20 cellular contexts compared by ENCODE assay signal in the genomic region with DNA sequence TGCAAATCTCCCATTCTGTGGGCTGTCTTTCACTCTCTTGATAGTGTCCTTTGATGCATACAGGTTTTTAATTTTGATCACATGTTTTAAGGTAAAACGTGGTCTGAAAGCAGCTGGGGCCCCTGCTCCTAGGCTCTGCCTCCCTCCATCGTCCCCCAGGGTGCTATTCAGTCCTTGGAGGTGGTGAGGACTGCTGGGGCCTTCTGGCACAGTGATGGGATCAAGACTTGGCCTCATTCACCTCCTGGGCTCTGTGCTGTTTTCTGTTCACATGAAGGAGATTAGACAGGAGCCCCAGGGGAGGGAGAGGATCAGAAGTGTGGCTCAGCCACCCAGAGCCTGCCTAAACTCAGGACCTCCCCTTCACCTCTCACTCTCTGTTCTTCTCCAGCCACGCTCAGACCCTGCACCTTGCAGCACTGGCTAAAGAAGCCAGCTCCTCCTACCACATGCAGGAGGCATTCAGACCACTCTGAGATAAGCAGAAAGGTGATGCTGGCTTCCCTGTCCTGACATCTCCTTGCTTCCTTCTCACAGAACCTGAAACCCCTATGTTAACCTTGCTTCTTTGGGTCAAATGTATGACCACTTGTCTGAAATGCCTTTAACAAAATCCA. TPM values are rescaled to one million over a fixed set of nuclear protein-coding genes. Genes with fewer than 3 reads are reported as not detected.
"Had no signal": no experiment of that assay in that cellular context is flagged by ENCODE, and none has a peak within 500 bp of the region (broad histone marks: within the 10 kb centered on the region; RNA-seq: fewer than 3 reads in every experiment).

No MANE protein-coding gene starts in this region.

- H3K4me1 Mint-ChIP-seq: activated naive CD8-positive, alpha-beta T cell treated with anti-CD3 and anti-CD28 coated beads, Interleukin-2, amount 10 ng/mL, durations not matched to agents 7 days and 5 days; immature natural killer cell; memory B cell; neural crest cell had no signal

- H3K9ac ChIP-seq: parathyroid adenoma had no signal

- H3K9me3 Mint-ChIP-seq: activated naive CD8-positive, alpha-beta T cell treated with anti-CD3 and anti-CD28 coated beads, Interleukin-2, amount 10 ng/mL, durations not matched to agents 7 days and 5 days; activated T-cell treated with anti-CD3 and anti-CD28 coated beads, Interleukin-2, amount 50 U/mL, for 4 hours; immature natural killer cell; memory B cell; neural crest cell; stimulated activated naive CD8-positive, alpha-beta T cell treated with anti-CD3 and anti-CD28 coated beads, Interleukin-15, Interleukin-2, amounts not matched to agents 100 ng/mL and 50 ng/mL, for 24 hours had no signal

- DNase-seq: activated CD4-positive, alpha-beta T cell treated with anti-CD3 and anti-CD28 coated beads for 1 hour; activated CD4-positive, alpha-beta T cell treated with anti-CD3 and anti-CD28 coated beads, Interleukin-2, amount 50 U/mL, for 48 hours; activated CD8-positive, alpha-beta memory T cell treated with anti-CD3 and anti-CD28 coated beads, Interleukin-2, amount 10 ng/mL, durations not matched to agents 7 days and 5 days; activated effector memory CD4-positive, alpha-beta T cell treated with anti-CD3 and anti-CD28 coated beads, Interleukin-2, amount 50 U/mL, for 16 hours; activated naive CD8-positive, alpha-beta T cell treated with anti-CD3 and anti-CD28 coated beads, Interleukin-2, amount 10 ng/mL, durations not matched to agents 7 days and 5 days; activated T-cell treated with anti-CD3 and anti-CD28 coated beads, Interleukin-2, amount 50 U/mL, for 4 hours; aorta; gastrocnemius medialis; heart right ventricle; immature natural killer cell; left colon; stimulated activated CD4-positive, alpha-beta T cell treated with anti-CD3 and anti-CD28 coated beads, Interleukin-2, amount 100 ng/mL, for 48 hours; stimulated activated CD8-positive, alpha-beta memory T cell treated with anti-CD3 and anti-CD28 coated beads, Interleukin-4, amount 100 ng/mL, for 48 hours; T-helper 2 cell; upper lobe of right lung had no signal

- H3K27ac Mint-ChIP-seq: activated CD8-positive, alpha-beta memory T cell treated with anti-CD3 and anti-CD28 coated beads, Interleukin-2, amount 10 ng/mL, durations not matched to agents 7 days and 5 days; activated naive CD8-positive, alpha-beta T cell treated with anti-CD3 and anti-CD28 coated beads, Interleukin-2, amount 10 ng/mL, durations not matched to agents 7 days and 5 days; immature natural killer cell; memory B cell; stimulated activated naive CD8-positive, alpha-beta T cell treated with anti-CD3 and anti-CD28 coated beads, Interleukin-15, Interleukin-2, amounts not matched to agents 100 ng/mL and 50 ng/mL, for 24 hours had no signal

- ATAC-seq: activated CD8-positive, alpha-beta memory T cell treated with anti-CD3 and anti-CD28 coated beads, Interleukin-2, amount 10 ng/mL, durations not matched to agents 7 days and 5 days; activated T-cell treated with anti-CD3 and anti-CD28 coated beads, Interleukin-2, amount 50 U/mL, for 4 hours; gastrocnemius medialis; heart right ventricle; left colon; upper lobe of right lung had no signal

- H3K4me1 ChIP-seq: breast epithelium, gastrocnemius medialis, upper lobe of right lung had no signal

- H3K36me3 ChIP-seq: breast epithelium, gastrocnemius medialis, heart right ventricle, upper lobe of right lung had no signal

- H3K79me2 ChIP-seq: parathyroid adenoma had no signal

- H3K4me3 ChIP-seq: breast epithelium, gastrocnemius medialis, heart right ventricle, upper lobe of right lung had no signal

- H2AFZ ChIP-seq: parathyroid adenoma had no signal

- H3K27ac ChIP-seq: breast epithelium, gastrocnemius medialis, heart right ventricle, parathyroid adenoma, upper lobe of right lung had no signal

- H3K36me3 Mint-ChIP-seq: activated CD8-positive, alpha-beta memory T cell treated with anti-CD3 and anti-CD28 coated beads, Interleukin-2, amount 10 ng/mL, durations not matched to agents 7 days and 5 days; activated naive CD8-positive, alpha-beta T cell treated with anti-CD3 and anti-CD28 coated beads, Interleukin-2, amount 10 ng/mL, durations not matched to agents 7 days and 5 days; immature natural killer cell; memory B cell had no signal

- H3K9me3 ChIP-seq: breast epithelium, gastrocnemius medialis, heart right ventricle, upper lobe of right lung had no signal

- H3K27me3 ChIP-seq: breast epithelium, gastrocnemius medialis, heart right ventricle, upper lobe of right lung had no signal

- H3K4me3 Mint-ChIP-seq: activated CD8-positive, alpha-beta memory T cell treated with anti-CD3 and anti-CD28 coated beads, Interleukin-2, amount 10 ng/mL, durations not matched to agents 7 days and 5 days; activated naive CD8-positive, alpha-beta T cell treated with anti-CD3 and anti-CD28 coated beads, Interleukin-2, amount 10 ng/mL, durations not matched to agents 7 days and 5 days; activated T-cell treated with anti-CD3 and anti-CD28 coated beads, Interleukin-2, amount 50 U/mL, for 4 hours; immature natural killer cell; memory B cell; neural crest cell; stimulated activated naive CD8-positive, alpha-beta T cell treated with anti-CD3 and anti-CD28 coated beads, Interleukin-15, Interleukin-2, amounts not matched to agents 100 ng/mL and 50 ng/mL, for 24 hours had no signal

RNA-seq across cellular contexts. Expression of a gene that starts 43.9 kb away (rescaled TPM):
- total RNA-seq: activated CD8-positive, alpha-beta memory T cell treated with anti-CD3 and anti-CD28 coated beads, Interleukin-2, amount 10 ng/mL, durations not matched to agents 7 days and 5 days; activated naive CD8-positive, alpha-beta T cell treated with anti-CD3 and anti-CD28 coated beads, Interleukin-2, amount 10 ng/mL, durations not matched to agents 7 days and 5 days had no signal
- polyA plus RNA-seq: immature natural killer cell had no signal
